ENCODE assay signal across 27 cellular contexts in the genomic region with DNA sequence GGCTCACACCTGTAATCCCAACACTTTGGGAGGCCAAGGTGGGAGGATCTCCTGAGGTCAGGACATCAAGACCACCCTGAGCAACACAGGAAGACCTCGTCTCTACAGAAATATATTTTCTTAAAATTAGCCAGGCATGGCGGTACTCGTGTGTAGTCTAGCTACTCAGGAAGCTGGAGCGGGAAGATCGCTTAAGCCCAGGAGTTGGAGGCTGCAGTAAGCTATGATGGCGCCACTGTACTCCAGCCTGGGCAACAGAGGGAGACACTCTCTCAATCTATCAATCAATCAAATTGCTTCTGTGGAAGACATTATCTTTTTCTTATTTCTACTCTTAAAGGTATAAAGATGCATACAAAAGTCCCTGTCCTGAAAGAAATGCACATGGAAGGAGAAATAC.
"Had no signal": no experiment of that assay in that cellular context is flagged by ENCODE, and none has a peak within 500 bp of the region (broad histone marks: within the 10 kb centered on the region; RNA-seq: fewer than 3 reads in every experiment).

No MANE protein-coding gene starts in this region.

- ATAC-seq: activated CD4-positive, alpha-beta T cell treated with anti-CD3 and anti-CD28 coated beads for 36 hours; activated CD8-positive, alpha-beta memory T cell treated with anti-CD3 and anti-CD28 coated beads, Interleukin-2, amount 10 ng/mL, durations not matched to agents 7 days and 5 days; activated CD8-positive, alpha-beta T cell treated with anti-CD3 and anti-CD28 coated beads, Interleukin-2, amount 10 ng/mL, durations not matched to agents 7 days and 5 days; activated naive CD4-positive, alpha-beta T cell treated with anti-CD3 and anti-CD28 coated beads, Interleukin-2, amount 50 U/mL, for 72 hours; effector memory CD8-positive, alpha-beta T cell had no signal

- H3K4me3 Mint-ChIP-seq: activated CD4-positive, alpha-beta memory T cell treated with anti-CD3 and anti-CD28 coated beads for 36 hours; activated CD4-positive, alpha-beta T cell treated with anti-CD3 and anti-CD28 coated beads for 36 hours; activated CD4-positive, alpha-beta T cell treated with anti-CD3 and anti-CD28 coated beads, Interleukin-2, amount 10 ng/mL, durations not matched to agents 24 days and 14 days; activated CD8-positive, alpha-beta memory T cell treated with anti-CD3 and anti-CD28 coated beads, Interleukin-2, amount 10 ng/mL, durations not matched to agents 7 days and 5 days; activated CD8-positive, alpha-beta T cell treated with anti-CD3 and anti-CD28 coated beads, Interleukin-2, amount 10 ng/mL, durations not matched to agents 7 days and 5 days; activated naive CD4-positive, alpha-beta T cell treated with anti-CD3 and anti-CD28 coated beads, Interleukin-2, amount 10 ng/mL, durations not matched to agents 7 days and 5 days; activated naive CD8-positive, alpha-beta T cell treated with anti-CD3 and anti-CD28 coated beads, Interleukin-2, amount 10 ng/mL, durations not matched to agents 7 days and 5 days; activated T-helper 1 cell treated with anti-CD3 and anti-CD28 coated beads, Interleukin-12 subunit alpha, Interleukin-12 subunit beta, Interleukin-2, Interleukin-4 antibody, amounts not matched to agents 30 ng/mL and 10 ng/mL and 1 ng/mL, durations not matched to agents 14 hours and 24 hours and 36 hours; effector memory CD8-positive, alpha-beta T cell had no signal

- H3K27ac ChIP-seq: ascending aorta, brain microvascular endothelial cell had no signal

- H3K27me3 Mint-ChIP-seq: activated CD4-positive, alpha-beta memory T cell treated with anti-CD3 and anti-CD28 coated beads for 36 hours; activated CD4-positive, alpha-beta T cell treated with anti-CD3 and anti-CD28 coated beads for 36 hours; activated CD4-positive, alpha-beta T cell treated with anti-CD3 and anti-CD28 coated beads, Interleukin-2, amount 10 ng/mL, durations not matched to agents 24 days and 14 days; activated CD8-positive, alpha-beta memory T cell treated with anti-CD3 and anti-CD28 coated beads, Interleukin-2, amount 10 ng/mL, durations not matched to agents 7 days and 5 days; activated naive CD4-positive, alpha-beta T cell treated with anti-CD3 and anti-CD28 coated beads, Interleukin-2, amount 10 ng/mL, durations not matched to agents 7 days and 5 days; activated naive CD8-positive, alpha-beta T cell treated with anti-CD3 and anti-CD28 coated beads, Interleukin-2, amount 10 ng/mL, durations not matched to agents 7 days and 5 days; effector memory CD8-positive, alpha-beta T cell had no signal

- DNase-seq: activated CD4-positive, alpha-beta memory T cell treated with anti-CD3 and anti-CD28 coated beads for 36 hours; activated CD4-positive, alpha-beta T cell treated with anti-CD3 and anti-CD28 coated beads for 36 hours; activated CD4-positive, alpha-beta T cell treated with anti-CD3 and anti-CD28 coated beads, Interleukin-2, amount 10 ng/mL, durations not matched to agents 24 days and 14 days; activated CD4-positive, CD25-positive, alpha-beta regulatory T cell; activated CD4-positive, CD25-positive, alpha-beta regulatory T cell treated with anti-CD3 and anti-CD28 coated beads, Interleukin-2, amount 50 U/mL, for 72 hours; activated CD8-positive, alpha-beta memory T cell treated with anti-CD3 and anti-CD28 coated beads, Interleukin-2, amount 10 ng/mL, durations not matched to agents 7 days and 5 days; activated CD8-positive, alpha-beta memory T cell treated with anti-CD3 and anti-CD28 coated beads, Interleukin-2, amount 50 U/mL, for 4 hours; activated CD8-positive, alpha-beta T cell treated with anti-CD3 and anti-CD28 coated beads, Interleukin-2, amount 10 ng/mL, durations not matched to agents 7 days and 5 days; activated gamma-delta T cell; activated naive CD4-positive, alpha-beta T cell; activated naive CD4-positive, alpha-beta T cell treated with anti-CD3 and anti-CD28 coated beads, Interleukin-2, amount 10 ng/mL, durations not matched to agents 7 days and 5 days; activated naive CD8-positive, alpha-beta T cell treated with anti-CD3 and anti-CD28 coated beads, Interleukin-2, amount 10 ng/mL, durations not matched to agents 7 days and 5 days; activated T-cell treated with anti-CD3 and anti-CD28 coated beads, Interleukin-2, amount 50 U/mL, for 1 hour; activated T-cell treated with anti-CD3 and anti-CD28 coated beads, Interleukin-2, amount 50 U/mL, for 48 hours; brain microvascular endothelial cell; cortex of kidney; dermis blood vessel endothelial cell; effector CD4-positive, alpha-beta T cell; effector memory CD8-positive, alpha-beta T cell; erythroblast; foreskin melanocyte; head of caudate nucleus; T-helper 2 cell had no signal

- H3K27me3 ChIP-seq: ascending aorta, brain microvascular endothelial cell, esophagus muscularis mucosa had no signal

- H3K4me1 ChIP-seq: ascending aorta had no signal

- H3K4me3 ChIP-seq: ascending aorta, esophagus muscularis mucosa had no signal

- H3K27ac Mint-ChIP-seq: activated CD4-positive, alpha-beta memory T cell treated with anti-CD3 and anti-CD28 coated beads for 36 hours; activated CD4-positive, alpha-beta T cell treated with anti-CD3 and anti-CD28 coated beads for 36 hours; activated CD4-positive, alpha-beta T cell treated with anti-CD3 and anti-CD28 coated beads, Interleukin-2, amount 10 ng/mL, durations not matched to agents 24 days and 14 days; activated CD8-positive, alpha-beta memory T cell treated with anti-CD3 and anti-CD28 coated beads, Interleukin-2, amount 10 ng/mL, durations not matched to agents 7 days and 5 days; activated CD8-positive, alpha-beta T cell treated with anti-CD3 and anti-CD28 coated beads, Interleukin-2, amount 10 ng/mL, durations not matched to agents 7 days and 5 days; activated naive CD4-positive, alpha-beta T cell treated with anti-CD3 and anti-CD28 coated beads, Interleukin-2, amount 10 ng/mL, durations not matched to agents 7 days and 5 days; activated naive CD4-positive, alpha-beta T cell treated with anti-CD3 and anti-CD28 coated beads, Interleukin-2, amount 50 U/mL, for 72 hours; activated naive CD8-positive, alpha-beta T cell treated with anti-CD3 and anti-CD28 coated beads, Interleukin-2, amount 10 ng/mL, durations not matched to agents 7 days and 5 days; activated T-helper 1 cell treated with anti-CD3 and anti-CD28 coated beads, Interleukin-12 subunit alpha, Interleukin-12 subunit beta, Interleukin-2, Interleukin-4 antibody, amounts not matched to agents 30 ng/mL and 10 ng/mL and 1 ng/mL, durations not matched to agents 14 hours and 24 hours and 36 hours had no signal

- H3K9me3 Mint-ChIP-seq: activated CD4-positive, alpha-beta memory T cell treated with anti-CD3 and anti-CD28 coated beads for 36 hours; activated CD4-positive, alpha-beta T cell treated with anti-CD3 and anti-CD28 coated beads, Interleukin-2, amount 10 ng/mL, durations not matched to agents 24 days and 14 days; activated naive CD4-positive, alpha-beta T cell treated with anti-CD3 and anti-CD28 coated beads, Interleukin-2, amount 10 ng/mL, durations not matched to agents 7 days and 5 days; activated naive CD4-positive, alpha-beta T cell treated with anti-CD3 and anti-CD28 coated beads, Interleukin-2, amount 50 U/mL, for 72 hours; activated naive CD8-positive, alpha-beta T cell treated with anti-CD3 and anti-CD28 coated beads, Interleukin-2, amount 10 ng/mL, durations not matched to agents 7 days and 5 days; activated T-helper 1 cell treated with anti-CD3 and anti-CD28 coated beads, Interleukin-12 subunit alpha, Interleukin-12 subunit beta, Interleukin-2, Interleukin-4 antibody, amounts not matched to agents 30 ng/mL and 10 ng/mL and 1 ng/mL, durations not matched to agents 14 hours and 24 hours and 36 hours; effector memory CD8-positive, alpha-beta T cell had no signal

- H3K4me1 Mint-ChIP-seq: activated CD8-positive, alpha-beta memory T cell treated with anti-CD3 and anti-CD28 coated beads, Interleukin-2, amount 10 ng/mL, durations not matched to agents 7 days and 5 days; activated naive CD4-positive, alpha-beta T cell treated with anti-CD3 and anti-CD28 coated beads, Interleukin-2, amount 10 ng/mL, durations not matched to agents 7 days and 5 days; activated naive CD8-positive, alpha-beta T cell treated with anti-CD3 and anti-CD28 coated beads, Interleukin-2, amount 10 ng/mL, durations not matched to agents 7 days and 5 days had no signal

- H3K9me3 ChIP-seq: ascending aorta, esophagus muscularis mucosa had no signal
